Comparison of ENCODE assay signal across 24 cellular contexts in genomic region chr20:33783256-33783655, GRCh38.
"Had no signal": no experiment of that assay in that cellular context is flagged by ENCODE, and none has a peak within 500 bp of the region (broad histone marks: within the 10 kb centered on the region; RNA-seq: fewer than 3 reads in every experiment).

No MANE protein-coding gene starts in this region.

- H3K27ac Mint-ChIP-seq: mesothelial cell of epicardium, nephron had no signal

- H3K9me3 ChIP-seq: ascending aorta, esophagus muscularis mucosa, gastroesophageal sphincter, heart left ventricle, psoas muscle, transverse colon had no signal

- H3K27me3 ChIP-seq: ascending aorta, esophagus muscularis mucosa, gastroesophageal sphincter, heart left ventricle, transverse colon had no signal

- H3K27ac ChIP-seq: ascending aorta, esophagus muscularis mucosa, gastroesophageal sphincter, heart left ventricle, psoas muscle, transverse colon had no signal

- H3K4me1 Mint-ChIP-seq: nephron had no signal

- ATAC-seq: activated CD4-positive, CD25-positive, alpha-beta regulatory T cell treated with anti-CD3 and anti-CD28 coated beads, Interleukin-2, amount 50 U/mL, for 24 hours; gastroesophageal sphincter; heart left ventricle; left lobe of liver; psoas muscle; right cardiac atrium had no signal

- H3K36me3 ChIP-seq: transverse colon had no signal

- H3K9me3 Mint-ChIP-seq: mesothelial cell of epicardium; nephron; stimulated activated naive CD8-positive, alpha-beta T cell treated with anti-CD3 and anti-CD28 coated beads, Interleukin-15, Interleukin-2, amounts not matched to agents 100 ng/mL and 50 ng/mL, for 24 hours had no signal

- DNase-seq: activated CD8-positive, alpha-beta memory T cell treated with anti-CD3 and anti-CD28 coated beads for 24 hours; activated CD8-positive, alpha-beta memory T cell treated with anti-CD3 and anti-CD28 coated beads, Interleukin-2, amount 50 U/mL, for 48 hours; activated effector memory CD4-positive, alpha-beta T cell treated with anti-CD3 and anti-CD28 coated beads, Interleukin-2, amount 50 U/mL, for 16 hours; activated naive CD4-positive, alpha-beta T cell treated with anti-CD3 and anti-CD28 coated beads, Interleukin-2, amount 50 U/mL, for 16 hours; activated T-cell treated with anti-CD3 and anti-CD28 coated beads, Interleukin-2, amount 50 U/mL, for 48 hours; cerebellar nuclear complex; cortex of kidney; effector CD4-positive, alpha-beta T cell; heart left ventricle; kidney; right cardiac atrium; stimulated activated CD4-positive, alpha-beta T cell treated with anti-CD3 and anti-CD28 coated beads, Interleukin-2, amount 100 ng/mL, for 24 hours; T-helper 9 cell; transverse colon had no signal

- H3K4me3 ChIP-seq: ascending aorta, esophagus muscularis mucosa, gastroesophageal sphincter, heart left ventricle, lung, psoas muscle, transverse colon had no signal

- H3K27me3 Mint-ChIP-seq: stimulated activated naive CD8-positive, alpha-beta T cell treated with anti-CD3 and anti-CD28 coated beads, Interleukin-15, Interleukin-2, amounts not matched to agents 100 ng/mL and 50 ng/mL, for 24 hours had no signal

- H3K4me3 Mint-ChIP-seq: mesothelial cell of epicardium; nephron; stimulated activated naive CD8-positive, alpha-beta T cell treated with anti-CD3 and anti-CD28 coated beads, Interleukin-15, Interleukin-2, amounts not matched to agents 100 ng/mL and 50 ng/mL, for 24 hours had no signal

- H3K4me1 ChIP-seq: ascending aorta had no signal
